2 cellular contexts compared by ENCODE assay signal in the genomic region with DNA sequence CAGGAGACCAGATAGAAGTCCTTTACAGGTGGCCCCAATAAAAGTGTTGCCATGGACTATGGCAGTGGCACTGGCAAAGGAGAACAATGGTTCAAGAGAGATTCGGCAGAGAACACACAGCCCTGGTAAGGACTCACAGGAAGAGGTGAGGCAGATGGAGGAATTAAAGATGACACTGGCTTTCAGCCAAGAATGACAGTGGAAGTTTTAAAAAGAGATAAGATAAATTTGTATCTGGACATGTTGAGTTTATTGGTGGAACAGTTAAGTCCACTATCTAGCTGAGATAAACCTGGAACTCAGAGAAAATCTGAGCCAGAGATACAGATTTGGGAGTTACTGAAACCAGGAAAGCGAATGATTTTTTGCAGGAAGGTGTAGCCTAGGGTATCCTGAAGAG.
TF ChIP-seq lines count a peak whose summit lies in the region.

No MANE protein-coding gene starts in this region.

TF ChIP-seq in IMR-90, 13 proteins besides CTCF, POLR2A, EP300 and RAD21:
- no peak for TF ChIP-seq CEBPB (IDR thresholded peaks at IDR 0.05; ENCODE audit: low read depth, low read length)
- TF ChIP-seq FOS (IDR thresholded peaks at IDR 0.05; ENCODE audit: low read depth, low read length), result no peak
- no peak for TF ChIP-seq NFE2L2 (IDR thresholded peaks at IDR 0.05; ENCODE audit: low read depth, low read length)
- no peak for TF ChIP-seq RCOR1 (IDR thresholded peaks at IDR 0.05; ENCODE audit: insufficient replicate concordance, low read length)
- no peak for TF ChIP-seq MAZ (IDR thresholded peaks at IDR 0.05; ENCODE audit: borderline replicate concordance, low read depth, low read length)
- no peak for TF ChIP-seq MAFK (IDR thresholded peaks at IDR 0.05; ENCODE audit: low read depth, low read length)
- no peak for TF ChIP-seq BHLHE40 (IDR thresholded peaks at IDR 0.05; ENCODE audit: low read depth, low read length)
- no peak for TF ChIP-seq CHD1 (IDR thresholded peaks at IDR 0.05; ENCODE audit: low read depth, low read length)
- no peak for TF ChIP-seq RFX5 (IDR thresholded peaks at IDR 0.05; ENCODE audit: low read depth, low read length)
- TF ChIP-seq, protein P1, sequence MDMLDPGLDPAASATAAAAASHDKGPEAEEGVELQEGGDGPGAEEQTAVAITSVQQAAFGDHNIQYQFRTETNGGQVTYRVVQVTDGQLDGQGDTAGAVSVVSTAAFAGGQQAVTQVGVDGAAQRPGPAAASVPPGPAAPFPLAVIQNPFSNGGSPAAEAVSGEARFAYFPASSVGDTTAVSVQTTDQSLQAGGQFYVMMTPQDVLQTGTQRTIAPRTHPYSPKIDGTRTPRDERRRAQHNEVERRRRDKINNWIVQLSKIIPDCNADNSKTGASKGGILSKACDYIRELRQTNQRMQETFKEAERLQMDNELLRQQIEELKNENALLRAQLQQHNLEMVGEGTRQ (IDR thresholded peaks at IDR 0.05; ENCODE audit: low read depth, low read length), result no peak
- TF ChIP-seq MXI1 (IDR thresholded peaks at IDR 0.05; ENCODE audit: borderline replicate concordance, low read depth, low read length), result no peak
- no peak for TF ChIP-seq SMC3 (IDR thresholded peaks at IDR 0.05; ENCODE audit: low read depth, low read length)
- no peak for TF ChIP-seq ELK1 (IDR thresholded peaks at IDR 0.05; ENCODE audit: borderline replicate concordance, low read depth, low read length)

TF ChIP-seq in WTC11, 78 proteins besides CTCF, POLR2A, EP300 and RAD21:
- TF ChIP-seq, protein P2, sequence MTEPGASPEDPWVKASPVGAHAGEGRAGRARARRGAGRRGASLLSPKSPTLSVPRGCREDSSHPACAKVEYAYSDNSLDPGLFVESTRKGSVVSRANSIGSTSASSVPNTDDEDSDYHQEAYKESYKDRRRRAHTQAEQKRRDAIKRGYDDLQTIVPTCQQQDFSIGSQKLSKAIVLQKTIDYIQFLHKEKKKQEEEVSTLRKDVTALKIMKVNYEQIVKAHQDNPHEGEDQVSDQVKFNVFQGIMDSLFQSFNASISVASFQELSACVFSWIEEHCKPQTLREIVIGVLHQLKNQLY (CRISPR knock-in tag; IDR thresholded peaks at IDR 0.05), result no peak
- TF ChIP-seq ZNF138 (CRISPR knock-in tag; conservative IDR thresholded peaks at IDR 0.05), result no peak
- TF ChIP-seq NR3C1 (CRISPR knock-in tag; conservative IDR thresholded peaks at IDR 0.05; ENCODE audit: low read depth), result no peak
- no peak for TF ChIP-seq TP53 (CRISPR knock-in tag; IDR thresholded peaks at IDR 0.05)
- TF ChIP-seq, protein P3, sequence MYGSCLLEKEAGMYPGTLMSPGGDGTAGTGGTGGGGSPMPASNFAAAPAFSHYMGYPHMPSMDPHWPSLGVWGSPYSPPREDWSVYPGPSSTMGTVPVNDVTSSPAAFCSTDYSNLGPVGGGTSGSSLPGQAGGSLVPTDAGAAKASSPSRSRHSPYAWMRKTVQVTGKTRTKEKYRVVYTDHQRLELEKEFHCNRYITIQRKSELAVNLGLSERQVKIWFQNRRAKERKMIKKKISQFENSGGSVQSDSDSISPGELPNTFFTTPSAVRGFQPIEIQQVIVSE (CRISPR knock-in tag; IDR thresholded peaks at IDR 0.05; ENCODE audit: borderline replicate concordance), result no peak
- no peak for TF ChIP-seq ATF1 (CRISPR knock-in tag; IDR thresholded peaks at IDR 0.05)
- no peak for TF ChIP-seq AR (CRISPR knock-in tag; IDR thresholded peaks at IDR 0.05)
- TF ChIP-seq USF1 (CRISPR knock-in tag; IDR thresholded peaks at IDR 0.05), result no peak
- TF ChIP-seq, protein P4, sequence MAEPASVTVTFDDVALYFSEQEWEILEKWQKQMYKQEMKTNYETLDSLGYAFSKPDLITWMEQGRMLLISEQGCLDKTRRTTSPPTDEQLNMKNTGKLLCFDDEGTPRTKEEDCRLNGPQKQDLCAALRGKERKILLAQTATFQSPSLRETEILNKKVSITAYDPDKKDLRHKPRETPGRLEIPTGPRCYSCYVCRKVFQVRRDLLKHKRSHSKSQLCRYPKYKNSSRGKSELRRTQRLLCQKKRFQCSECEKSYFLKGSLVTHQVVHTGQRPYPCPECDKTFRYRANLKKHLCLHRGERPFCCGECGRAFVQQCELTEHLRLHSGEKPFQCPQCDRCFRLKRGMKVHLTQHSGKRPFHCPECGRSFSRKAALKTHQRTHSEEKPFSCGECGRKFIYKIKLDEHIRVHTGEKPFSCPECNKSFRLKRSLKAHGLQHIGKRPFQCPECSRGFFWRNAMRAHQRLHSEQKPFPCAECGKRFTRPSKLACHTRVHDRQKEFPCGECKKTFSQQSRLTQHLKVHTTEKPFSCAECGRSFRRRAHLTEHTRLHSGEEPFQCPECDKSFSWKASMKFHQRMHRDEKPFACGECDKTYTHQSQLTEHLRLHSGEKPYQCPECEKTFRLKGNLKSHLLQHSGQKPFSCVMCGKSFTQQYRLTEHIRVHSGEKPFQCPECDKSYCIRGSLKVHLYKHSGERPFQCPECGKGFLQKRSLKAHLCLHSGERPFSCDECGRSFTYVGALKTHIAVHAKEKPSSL (CRISPR knock-in tag; conservative IDR thresholded peaks at IDR 0.05), result no peak
TF ChIP-seq in WTC11: peak in this region for 0.
